Comparison of ENCODE assay signal across 8 cellular contexts in the genomic region with DNA sequence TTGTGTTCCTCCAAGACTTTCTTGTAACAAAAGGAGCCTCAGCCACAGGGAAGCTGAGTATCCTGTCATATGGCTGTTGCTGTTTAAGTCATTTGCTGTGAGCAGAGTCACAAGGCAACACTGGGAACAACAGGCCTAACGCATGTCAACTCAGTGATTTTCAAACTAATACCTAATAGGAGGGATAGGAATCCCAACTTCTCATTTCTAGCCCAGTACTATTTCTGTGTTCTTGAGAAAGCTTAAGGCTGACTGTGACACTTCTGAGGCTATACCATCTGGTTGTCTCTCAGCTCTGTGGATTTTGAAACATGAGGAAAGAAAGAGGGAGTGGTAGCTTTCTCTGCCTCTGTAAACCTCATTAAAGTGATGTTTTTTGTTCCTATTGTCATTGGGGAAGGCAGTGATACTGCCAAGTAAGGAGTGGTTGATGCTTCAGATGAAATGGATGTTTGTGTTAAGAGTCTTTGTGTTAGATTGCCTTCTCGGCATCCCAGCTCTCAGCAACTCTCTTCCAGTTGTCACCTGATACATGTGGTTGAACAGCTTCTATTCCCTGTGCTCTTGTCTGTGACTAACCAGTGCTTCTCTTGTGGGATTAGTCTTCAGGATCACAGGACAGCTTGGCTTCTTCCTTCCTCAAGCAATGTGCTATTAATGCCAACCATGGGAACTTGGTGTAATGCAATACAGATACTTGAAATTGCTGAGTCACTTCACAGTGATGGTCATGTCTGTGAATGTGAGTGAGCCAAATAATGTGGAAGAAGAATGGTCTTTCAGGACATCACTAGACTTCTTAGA.
A peak's percentile ranks its signal among the peaks of the same experiment; 100 is the strongest.
DNase-seq lines count a peak whose midpoint lies in the region; ATAC-seq and TF ChIP-seq lines count a peak whose summit lies in the region.

No MANE protein-coding gene starts in this region.

- H3K36me3 ChIP-seq in skeletal muscle satellite cell (ENCODE audit: insufficient read depth, low read length): no peaks in the 10 kb centered on the region

- H3K4me3 ChIP-seq in skeletal muscle satellite cell (ENCODE audit: low read length): no peak overlapping the region

- H3K27ac ChIP-seq in RWPE1: no peak overlapping the region
- H3K27ac ChIP-seq in foreskin keratinocyte: peak overlapping the region; percentile 52

- H3K9me3 ChIP-seq in skeletal muscle satellite cell (replicated peaks; ENCODE audit: low read length): no peaks in the 10 kb centered on the region

- H3K4me2 ChIP-seq in skeletal muscle satellite cell (ENCODE audit: low read length): peak overlapping the region; percentile 21

- CTCF ChIA-PET in RWPE1 (lab: Yijun Ruan, JAX): interaction anchor here (0.6 kb wide), 2 partner anchors 8 to 1164 kb away, joined by 3 to 4 read pairs; no protein-coding TSS in a partner anchor

- H3K4me1 ChIP-seq in foreskin keratinocyte (no peaks in the 10 kb centered on the region), skeletal muscle satellite cell (ENCODE audit: control insufficient read depth, insufficient read depth, low read length) (peaks cover 20% of the 10 kb centered on the region)

- ATAC-seq in foreskin keratinocyte: peak; percentile 83
- ATAC-seq in GM21390 (IDR thresholded peaks at IDR 0.05; ENCODE audit: unreplicated experiment): no peak
- no peak for ATAC-seq in HG03457 (IDR thresholded peaks at IDR 0.05; ENCODE audit: unreplicated experiment)
- ATAC-seq in GM18870 (IDR thresholded peaks at IDR 0.05; ENCODE audit: unreplicated experiment): no peak

- TF ChIP-seq CTCF in RWPE1 (conservative IDR thresholded peaks at IDR 0.05; ENCODE audit: low read depth) (no peak), foreskin keratinocyte (conservative IDR thresholded peaks at IDR 0.05) (no peak)

- no peaks in the 10 kb centered on the region for H3K27me3 ChIP-seq in foreskin keratinocyte
- no peaks in the 10 kb centered on the region for H3K27me3 ChIP-seq in skeletal muscle satellite cell (ENCODE audit: control insufficient read depth, insufficient read depth, low read length)

- POLR2A ChIA-PET in RWPE1 (lab: Yijun Ruan, JAX; ENCODE audit: low non-redundant PET): no interaction called here

- H3K9ac ChIP-seq in skeletal muscle satellite cell (ENCODE audit: low read depth, low read length): peak overlapping the region; percentile 53

- peak; percentile 19 for DNase-seq in HPDE6-E6E7 (ENCODE audit: extremely low spot score)
- DNase-seq in RWPE1 (ENCODE audit: low spot score): peak; percentile 8
- DNase-seq in foreskin keratinocyte: peak; percentile 73 to 87
- no peak for DNase-seq in NCI-H774 (lab: John Stamatoyannopoulos, UW)
